ENCODE assay signal across 8 cellular contexts in genomic region chr1:201022824-201023516, GRCh38. TPM values are rescaled to one million over a fixed set of nuclear protein-coding genes. Genes with fewer than 3 reads are reported as not detected.
A peak's percentile ranks its signal among the peaks of the same experiment; 100 is the strongest.
DNase-seq lines count a peak whose midpoint lies in the region; ATAC-seq and TF ChIP-seq lines count a peak whose summit lies in the region.

No MANE protein-coding gene starts in this region.

- H3K4me3 ChIP-seq in mammary epithelial cell (replicated peaks in 1 of 3; ENCODE audit: insufficient read depth in 1 of 3, low read depth in 2 of 3, low read length in 3 of 3): peak overlapping the region in 2 of 3 experiments; percentile 41
- peak overlapping the region; percentile 63 for H3K4me3 ChIP-seq in suprapubic skin

- intact Hi-C loops in mammary epithelial cell (cut with micrococcal nuclease): no loop called here

- H4K20me1 ChIP-seq in mammary epithelial cell (ENCODE audit: insufficient read depth, low read length): no peaks in the 10 kb centered on the region

- no TSS peak for BruUV-seq in mammary epithelial cell (replicated peaks; lab: Mats Ljungman, UMichigan)

- no peak for TF ChIP-seq POLR2A in suprapubic skin (IDR thresholded peaks at IDR 0.05)

- H3K9ac ChIP-seq in mammary epithelial cell (ENCODE audit: insufficient read depth, low read length): no peak overlapping the region

- no peaks in the 10 kb centered on the region for H3K36me3 ChIP-seq in mammary epithelial cell (ENCODE audit: insufficient read depth, low read length)
- H3K36me3 ChIP-seq in suprapubic skin: no peaks in the 10 kb centered on the region

- peak overlapping the region; percentile 93 for H3K4me2 ChIP-seq in mammary epithelial cell (ENCODE audit: insufficient read depth, low read depth, low read length)

- no peaks in the 10 kb centered on the region for H3K27me3 ChIP-seq in mammary epithelial cell (ENCODE audit: insufficient read depth, low read length)
- H3K27me3 ChIP-seq in suprapubic skin: no peaks in the 10 kb centered on the region

- H3K27ac ChIP-seq in mammary epithelial cell (ENCODE audit: insufficient read depth, low read depth, low read length) (no peak overlapping the region), suprapubic skin (no peak overlapping the region)

- in situ Hi-C loops in mammary epithelial cell (cut with MboI; ENCODE audit: low sequenced_read_pairs in 2 of 2): no loop called here

- no peak for TF ChIP-seq EP300 in suprapubic skin (IDR thresholded peaks at IDR 0.05)

- dilution Hi-C loops in mammary epithelial cell (cut with HindIII; ENCODE audit: low sequenced_read_pairs): no loop called here

- ATAC-seq in HG03354 (IDR thresholded peaks at IDR 0.05; ENCODE audit: poor library complexity, severe bottlenecking, unreplicated experiment) (no peak), HG03108 (IDR thresholded peaks at IDR 0.05; ENCODE audit: unreplicated experiment) (no peak)

- no peaks in the 10 kb centered on the region for H3K9me3 ChIP-seq in mammary epithelial cell (replicated peaks; ENCODE audit: insufficient read depth, low read length)
- no peaks in the 10 kb centered on the region for H3K9me3 ChIP-seq in suprapubic skin

- CTCF ChIA-PET in mammary epithelial cell (lab: Charles Lee; ENCODE audit: low non-redundant PET): interaction anchor here (0.6 kb wide), 1 partner anchor 464 kb away, joined by 3 read pairs; no protein-coding TSS in a partner anchor

- peak overlapping the region; percentile 54 for H2AFZ ChIP-seq in mammary epithelial cell (ENCODE audit: low read depth, low read length)

- DNase-seq in NCI-H1092 (lab: John Stamatoyannopoulos, UW) (peak; percentile 17), NCI-H1092 treated with DMSO at 0.1 percent for 48 hours (lab: John Stamatoyannopoulos, UW) (no peak), RPMI8226 (peak; percentile 56), mammary epithelial cell (no peak), lung microvascular endothelial cell (ENCODE audit: low read depth in 2 of 2) (peak; percentile 44 to 49), suprapubic skin (ENCODE audit: low spot score in 2 of 2) (no peak)

- no peaks in the 10 kb centered on the region for H3K79me2 ChIP-seq in mammary epithelial cell (ENCODE audit: insufficient read depth, low read length)

- WGBS in mammary epithelial cell (ENCODE audit: low coverage, missing lambda C conversion rate): 60% methylated on average over 11 of the region's 56 CpGs
- 4% methylated on average over 33 of the region's 56 CpGs for WGBS in suprapubic skin

- peaks cover 5% of the 10 kb centered on the region for H3K4me1 ChIP-seq in mammary epithelial cell (ENCODE audit: insufficient read depth, low read length)
- peaks cover 36% of the 10 kb centered on the region for H3K4me1 ChIP-seq in suprapubic skin

- TF ChIP-seq CTCF in mammary epithelial cell (conservative IDR thresholded peaks at IDR 0.05 in 1 of 2, IDR thresholded peaks at IDR 0.05 in 1 of 2; ENCODE audit: extremely low read depth in 1 of 2, insufficient read depth in 1 of 2, low read depth in 1 of 2, low read length in 2 of 2): no peak
- no peak for TF ChIP-seq CTCF in suprapubic skin (IDR thresholded peaks at IDR 0.05)

RNA-seq across cellular contexts. Expression of gene KIF21B, which starts 0.5 kb away (rescaled TPM):
- total RNA-seq in mammary epithelial cell: under 1 TPM; 0.33 to 0.78 TPM
- polyA plus RNA-seq in mammary epithelial cell: 0.12 TPM
- polyA minus RNA-seq in mammary epithelial cell: 0.62 TPM
- total RNA-seq in lung microvascular endothelial cell: 2.0 TPM in 2 replicates
- 1 to 10 TPM in 3 of 4 donors, under 1 TPM in 1; 0.65 to 2.3 (median 1.1) TPM for total RNA-seq in suprapubic skin

Comparison
In these comparisons a context has a peak if more than half of its experiments do, and no peak if none do; other contexts are left out.
1. DNase-seq: peak in NCI-H1092 (single experiment), RPMI8226 (single experiment) and lung microvascular endothelial cell (2 of 2); none in NCI-H1092 treated with DMSO at 0.1 percent for 48 hours (single experiment), mammary epithelial cell (single experiment) and suprapubic skin (0 of 2).